Comparison of ENCODE assay signal across 8 cellular contexts in the genomic region with DNA sequence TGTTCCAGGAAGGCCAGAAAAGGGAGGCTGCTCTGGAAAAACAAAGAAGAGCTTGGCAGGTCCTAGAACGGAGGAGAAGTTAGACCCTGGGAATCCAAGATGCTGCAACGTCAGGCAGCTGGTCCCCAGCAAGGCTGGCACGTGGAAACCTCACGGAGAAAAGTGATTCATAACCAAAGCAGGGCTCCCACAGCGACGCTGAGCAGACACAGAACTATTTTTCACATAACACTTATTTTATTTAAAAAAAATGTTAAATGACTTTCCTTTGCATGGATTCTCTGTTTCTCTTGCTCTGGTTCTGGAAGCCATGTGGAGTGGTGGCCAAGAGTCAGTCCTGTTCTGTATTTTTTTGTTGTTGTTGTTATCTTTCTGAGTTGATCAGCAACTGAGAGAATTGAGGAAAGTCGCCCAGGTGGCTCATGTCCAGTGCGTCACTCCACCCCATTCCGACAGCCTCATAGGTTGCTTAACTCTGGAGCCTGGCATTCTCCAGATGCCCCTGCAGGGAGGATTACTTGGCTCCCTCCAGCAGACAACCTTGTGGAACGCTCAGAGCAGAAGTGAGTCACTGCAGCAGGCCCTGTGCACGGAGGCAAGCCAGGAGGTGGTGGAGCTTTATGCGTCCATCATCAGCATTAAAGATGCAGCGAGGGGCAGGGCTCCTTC.
DNase-seq lines count a peak whose midpoint lies in the region; TF ChIP-seq lines count a peak whose summit lies in the region.
"Had no signal": no experiment of that assay in that cellular context is flagged by ENCODE, and none has a peak within 500 bp of the region (broad histone marks: within the 10 kb centered on the region; RNA-seq: fewer than 3 reads in every experiment).

No MANE protein-coding gene starts in this region.

- H3K9ac ChIP-seq in GM23248: peak overlapping the region; percentile 76
- H3K9ac ChIP-seq in adipocyte (ENCODE audit: low read length): no peak overlapping the region

- no peaks in the 10 kb centered on the region for H3K9me3 ChIP-seq in GM23248 (ENCODE audit: low read depth)
- H3K9me3 ChIP-seq in adipocyte (ENCODE audit: control insufficient read depth, low read length): no peaks in the 10 kb centered on the region

- H3K79me2 ChIP-seq in GM23248 (ENCODE audit: insufficient read depth): no peaks in the 10 kb centered on the region

- TF ChIP-seq CTCF in foreskin fibroblast (IDR thresholded peaks at IDR 0.05; ENCODE audit: low read depth, low read length): no peak

- 5 to 8% methylated on average over 13 of the region's 13 CpGs for whole genome bisulfite sequencing in GM23248 (ENCODE audit: low coverage in 1 of 2, low lambda C conversion rate in 2 of 2, missing lambda C conversion rate in 2 of 2), 2 experiments

- H3K36me3 ChIP-seq in GM23248 (ENCODE audit: low read depth): no peaks in the 10 kb centered on the region
- no peaks in the 10 kb centered on the region for H3K36me3 ChIP-seq in adipocyte (ENCODE audit: control insufficient read depth, insufficient read depth, low read length, severe bottlenecking)

- H3K27ac ChIP-seq in GM23248: peak overlapping the region; percentile 95

- in situ Hi-C loops in GM23248 (cut with MboI): no loop called here

- peak overlapping the region; percentile 55 for H3K4me2 ChIP-seq in GM23248 (ENCODE audit: unreplicated experiment)

- peaks cover 21% of the 10 kb centered on the region for H3F3A ChIP-seq in GM23248 (ENCODE audit: insufficient read depth)

- DNase-seq in GM23248 (peak; percentile 98), adipocyte (ENCODE audit: low read depth) (peak; percentile 55), foreskin fibroblast (peak; percentile 54 to 61), superior temporal gyrus (ENCODE audit: extremely low spot score) (peak; percentile 38), germinal center (ENCODE audit: low spot score) (no peak), NCI-H446 (lab: John Stamatoyannopoulos, UW) (no peak)
- DNase-seq in effector CD4-positive, alpha-beta T cell: no peak
- DNase-seq: substantia nigra had no signal

- no peaks in the 10 kb centered on the region for H4K20me1 ChIP-seq in GM23248 (ENCODE audit: insufficient read depth)

- H3K4me1 ChIP-seq in GM23248 (ENCODE audit: insufficient read depth) (peaks cover 20% of the 10 kb centered on the region), adipocyte (ENCODE audit: control insufficient read depth, insufficient read depth, low read length) (peaks cover 15% of the 10 kb centered on the region)

- H3K9me2 ChIP-seq in GM23248 (ENCODE audit: insufficient read depth): no peaks in the 10 kb centered on the region

- H3K4me3 ChIP-seq in GM23248 (peak overlapping the region; percentile 43), adipocyte (ENCODE audit: low read length) (no peak overlapping the region), foreskin fibroblast (ENCODE audit: low read depth in 1 of 2, low read length in 2 of 2) (no peak overlapping the region)

- H3K27me3 ChIP-seq in GM23248 (replicated peaks; ENCODE audit: insufficient read depth) (no peaks in the 10 kb centered on the region), adipocyte (replicated peaks; ENCODE audit: control insufficient read depth, insufficient read depth, low read length) (peaks cover 1% of the 10 kb centered on the region)

- peak overlapping the region; percentile 25; the same call in 1 of the 2 replicates for H2AFZ ChIP-seq in GM23248

Comparison
In these comparisons a context has a peak if more than half of its experiments do, and no peak if none do; other contexts are left out.
1. DNase-seq: peak in GM23248 (single experiment), adipocyte (single experiment), foreskin fibroblast (2 of 2) and superior temporal gyrus (single experiment); none in germinal center (single experiment), effector CD4-positive, alpha-beta T cell (single experiment) and NCI-H446 (0 of 2).